Comparison of ENCODE assay signal across 8 cellular contexts in the genomic region with DNA sequence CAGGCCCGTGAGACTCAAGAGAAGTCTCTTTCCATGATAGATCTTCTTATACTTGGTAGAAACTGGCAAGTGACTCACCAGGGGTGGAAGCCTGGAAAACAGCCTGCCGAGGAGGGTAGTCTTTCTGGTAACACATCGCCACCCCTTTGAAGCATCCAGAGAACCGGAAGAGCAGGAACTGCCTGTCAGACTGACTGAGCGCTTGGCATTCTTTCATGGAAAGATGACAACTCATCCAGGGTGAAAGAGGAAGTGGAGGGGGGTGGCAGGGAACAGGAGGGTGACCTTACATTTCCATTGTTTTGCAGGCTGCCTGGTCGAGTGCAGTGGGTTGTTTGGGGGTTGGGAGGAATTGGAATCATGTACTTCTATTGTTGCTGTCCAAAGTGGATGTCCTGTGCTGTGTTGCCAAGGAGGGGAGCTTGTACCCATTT. TPM values are rescaled to one million over a fixed set of nuclear protein-coding genes. Genes with fewer than 3 reads are reported as not detected.
DNase-seq lines count a peak whose midpoint lies in the region; ATAC-seq and TF ChIP-seq lines count a peak whose summit lies in the region.

No MANE protein-coding gene starts in this region.

- H3K27ac ChIP-seq in SK-N-SH (ENCODE audit: low read depth in 2 of 2, low read length in 1 of 2) (peak overlapping the region in 1 of 2 experiments; percentile 63; a peak in 2 of 4 replicates), lung (ENCODE audit: low read depth in 1 of 2, low read length in 1 of 2) (peak overlapping the region; percentile 56 to 70)

- CTCF ChIA-PET in SK-N-SH (lab: Yijun Ruan, JAX): no interaction called here

- H3K4me1 Mint-ChIP-seq in chondrocyte (ENCODE audit: low read depth): peaks cover 11% of the 10 kb centered on the region

- no peaks in the 10 kb centered on the region for H3K9me3 ChIP-seq in SK-N-SH
- H3K9me3 ChIP-seq in lung (ENCODE audit: control insufficient read depth in 2 of 2, insufficient read depth in 1 of 2, low read length in 1 of 2): peaks cover 0 to 3% of the 10 kb centered on the region in 2 donors

- no peaks in the 10 kb centered on the region for H3K36me3 Mint-ChIP-seq in chondrocyte (ENCODE audit: low read depth)

- POLR2A ChIA-PET in SK-N-SH (lab: Yijun Ruan, JAX): no interaction called here

- H3K27me3 Mint-ChIP-seq in chondrocyte (ENCODE audit: low read depth): no peaks in the 10 kb centered on the region

- TF ChIP-seq EP300 in SK-N-SH (IDR thresholded peaks at IDR 0.05; ENCODE audit: borderline replicate concordance in 1 of 2, low read depth in 1 of 2, low read length in 1 of 2): 0 out of 4 replicates have a peak, but pooled peaks of 1 of the 2 experiments have one; percentile 41

- H3K27me3 ChIP-seq in SK-N-SH (ENCODE audit: insufficient read depth) (no peaks in the 10 kb centered on the region), lung (ENCODE audit: control insufficient read depth, insufficient read depth) (no peaks in the 10 kb centered on the region)

- no peaks in the 10 kb centered on the region for H3K36me3 ChIP-seq in SK-N-SH (replicated peaks in 1 of 2; ENCODE audit: control insufficient read depth in 1 of 2, insufficient read depth in 2 of 2, low read length in 1 of 2)
- peaks cover 0 to 2% of the 10 kb centered on the region in 2 donors for H3K36me3 ChIP-seq in lung (ENCODE audit: control insufficient read depth in 2 of 2, insufficient read depth in 2 of 2, low read length in 2 of 2)

- H3K27ac Mint-ChIP-seq in chondrocyte (ENCODE audit: unreplicated experiment): peak overlapping the region; percentile 34

- peaks cover 5% of the 10 kb centered on the region for H3F3A ChIP-seq in SK-N-SH (replicated peaks; ENCODE audit: insufficient read depth)

- H3K4me3 Mint-ChIP-seq in chondrocyte (ENCODE audit: unreplicated experiment): peak overlapping the region; percentile 24

- H3K9ac ChIP-seq in SK-N-SH: no peak overlapping the region

- no peaks in the 10 kb centered on the region for H3K9me3 Mint-ChIP-seq in chondrocyte (ENCODE audit: low read depth)

- peak overlapping the region; percentile 40; the same call in 1 of the 2 replicates for H3K4me2 ChIP-seq in SK-N-SH

- peak overlapping the region; percentile 70; the same call in 1 of the 2 replicates for H2AFZ ChIP-seq in SK-N-SH (ENCODE audit: low read depth)

- ATAC-seq in lung (ENCODE audit: insufficient read depth, low FRiP score) (peak; percentile 87), GM19023 (IDR thresholded peaks at IDR 0.05; ENCODE audit: unreplicated experiment) (no peak), GM18907 (IDR thresholded peaks at IDR 0.05; ENCODE audit: unreplicated experiment) (no peak)

- H3K4me1 ChIP-seq in SK-N-SH (ENCODE audit: control insufficient read depth in 1 of 2, insufficient read depth in 2 of 2, low read depth in 1 of 2, low read length in 1 of 2) (peaks cover 0 to 6% of the 10 kb centered on the region in 2 experiments; a peak in 1 of 4 replicates), lung (ENCODE audit: control insufficient read depth in 2 of 2, insufficient read depth in 2 of 2, low read length in 2 of 2) (peaks cover 15 to 20% of the 10 kb centered on the region in 2 donors)

- peak; percentile 5 for DNase-seq in GDM1 (lab: John Stamatoyannopoulos, UW)
- no peak for DNase-seq in SK-N-SH
- DNase-seq in chondrocyte (ENCODE audit: low spot score): no peak
- DNase-seq in lung (ENCODE audit: low spot score): peak; percentile 74
- no peak for DNase-seq in HuH-7 (ENCODE audit: low spot score)
- no peak for DNase-seq in NK-92 treated with Interleukin-12 subunit alpha and Interleukin-12 subunit beta, amount 100 ng/mL, for 24 hours (lab: John Stamatoyannopoulos, UW)

- TF ChIP-seq CTCF in SK-N-SH (IDR thresholded peaks at IDR 0.05) (no peak), chondrocyte (IDR thresholded peaks at IDR 0.05) (no peak), lung (IDR thresholded peaks at IDR 0.05; ENCODE audit: control extremely low read depth, extremely low read depth) (no peak)

- H3K9me2 ChIP-seq in SK-N-SH: no peaks in the 10 kb centered on the region

- H3K4me3 ChIP-seq in SK-N-SH (ENCODE audit: low read depth in 2 of 2, low read length in 1 of 2): no peak overlapping the region
- no peak overlapping the region for H3K4me3 ChIP-seq in lung

- no peak for TF ChIP-seq RAD21 in SK-N-SH (IDR thresholded peaks at IDR 0.05; ENCODE audit: low read length)

- no peaks in the 10 kb centered on the region; the same call in 1 of the 2 replicates for H3K79me2 ChIP-seq in SK-N-SH (ENCODE audit: insufficient read depth)

- no peaks in the 10 kb centered on the region for H4K20me1 ChIP-seq in SK-N-SH (ENCODE audit: insufficient read depth)

- WGBS in SK-N-SH (ENCODE audit: low lambda C conversion rate): 32% methylated on average over 6 of the region's 6 CpGs
- 11 to 12% methylated on average over 6 of the region's 6 CpGs for WGBS in lung, 2 donors

TF ChIP-seq in SK-N-SH, 30 proteins besides CTCF, POLR2A, EP300 and RAD21 (continues in another document):
- TF ChIP-seq EZH2phosphoT487 (IDR thresholded peaks at IDR 0.05; ENCODE audit: borderline replicate concordance, low read depth) (no peak), FOXJ3 (CRISPR knock-in tag; IDR thresholded peaks at IDR 0.05) (no peak), MEF2A (IDR thresholded peaks at IDR 0.05; ENCODE audit: borderline replicate concordance, low read depth) (no peak), NRF1 (IDR thresholded peaks at IDR 0.05; ENCODE audit: low read depth, low read length) (no peak), TCF12 (IDR thresholded peaks at IDR 0.05) (peak; percentile 61), RFX5 (IDR thresholded peaks at IDR 0.05; ENCODE audit: low read length) (no peak), NFIC (IDR thresholded peaks at IDR 0.05; ENCODE audit: borderline replicate concordance) (peak; percentile 57), YY1 (IDR thresholded peaks at IDR 0.05; ENCODE audit: low read depth) (no peak), SIN3A (IDR thresholded peaks at IDR 0.05; ENCODE audit: borderline replicate concordance, low read depth, low read length) (peak; percentile 71; the same call in 1 of the 2 replicates), MXI1 (IDR thresholded peaks at IDR 0.05; ENCODE audit: low read depth, low read length) (no peak)
- TF ChIP-seq, protein P1, sequence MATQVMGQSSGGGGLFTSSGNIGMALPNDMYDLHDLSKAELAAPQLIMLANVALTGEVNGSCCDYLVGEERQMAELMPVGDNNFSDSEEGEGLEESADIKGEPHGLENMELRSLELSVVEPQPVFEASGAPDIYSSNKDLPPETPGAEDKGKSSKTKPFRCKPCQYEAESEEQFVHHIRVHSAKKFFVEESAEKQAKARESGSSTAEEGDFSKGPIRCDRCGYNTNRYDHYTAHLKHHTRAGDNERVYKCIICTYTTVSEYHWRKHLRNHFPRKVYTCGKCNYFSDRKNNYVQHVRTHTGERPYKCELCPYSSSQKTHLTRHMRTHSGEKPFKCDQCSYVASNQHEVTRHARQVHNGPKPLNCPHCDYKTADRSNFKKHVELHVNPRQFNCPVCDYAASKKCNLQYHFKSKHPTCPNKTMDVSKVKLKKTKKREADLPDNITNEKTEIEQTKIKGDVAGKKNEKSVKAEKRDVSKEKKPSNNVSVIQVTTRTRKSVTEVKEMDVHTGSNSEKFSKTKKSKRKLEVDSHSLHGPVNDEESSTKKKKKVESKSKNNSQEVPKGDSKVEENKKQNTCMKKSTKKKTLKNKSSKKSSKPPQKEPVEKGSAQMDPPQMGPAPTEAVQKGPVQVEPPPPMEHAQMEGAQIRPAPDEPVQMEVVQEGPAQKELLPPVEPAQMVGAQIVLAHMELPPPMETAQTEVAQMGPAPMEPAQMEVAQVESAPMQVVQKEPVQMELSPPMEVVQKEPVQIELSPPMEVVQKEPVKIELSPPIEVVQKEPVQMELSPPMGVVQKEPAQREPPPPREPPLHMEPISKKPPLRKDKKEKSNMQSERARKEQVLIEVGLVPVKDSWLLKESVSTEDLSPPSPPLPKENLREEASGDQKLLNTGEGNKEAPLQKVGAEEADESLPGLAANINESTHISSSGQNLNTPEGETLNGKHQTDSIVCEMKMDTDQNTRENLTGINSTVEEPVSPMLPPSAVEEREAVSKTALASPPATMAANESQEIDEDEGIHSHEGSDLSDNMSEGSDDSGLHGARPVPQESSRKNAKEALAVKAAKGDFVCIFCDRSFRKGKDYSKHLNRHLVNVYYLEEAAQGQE (IDR thresholded peaks at IDR 0.05; ENCODE audit: low read depth, low read length): peak; percentile 61; the same call in 1 of the 2 replicates
- TF ChIP-seq, protein P2, sequence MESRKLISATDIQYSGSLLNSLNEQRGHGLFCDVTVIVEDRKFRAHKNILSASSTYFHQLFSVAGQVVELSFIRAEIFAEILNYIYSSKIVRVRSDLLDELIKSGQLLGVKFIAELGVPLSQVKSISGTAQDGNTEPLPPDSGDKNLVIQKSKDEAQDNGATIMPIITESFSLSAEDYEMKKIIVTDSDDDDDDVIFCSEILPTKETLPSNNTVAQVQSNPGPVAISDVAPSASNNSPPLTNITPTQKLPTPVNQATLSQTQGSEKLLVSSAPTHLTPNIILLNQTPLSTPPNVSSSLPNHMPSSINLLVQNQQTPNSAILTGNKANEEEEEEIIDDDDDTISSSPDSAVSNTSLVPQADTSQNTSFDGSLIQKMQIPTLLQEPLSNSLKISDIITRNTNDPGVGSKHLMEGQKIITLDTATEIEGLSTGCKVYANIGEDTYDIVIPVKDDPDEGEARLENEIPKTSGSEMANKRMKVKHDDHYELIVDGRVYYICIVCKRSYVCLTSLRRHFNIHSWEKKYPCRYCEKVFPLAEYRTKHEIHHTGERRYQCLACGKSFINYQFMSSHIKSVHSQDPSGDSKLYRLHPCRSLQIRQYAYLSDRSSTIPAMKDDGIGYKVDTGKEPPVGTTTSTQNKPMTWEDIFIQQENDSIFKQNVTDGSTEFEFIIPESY (IDR thresholded peaks at IDR 0.05; ENCODE audit: borderline replicate concordance, low read depth): no peak
- TF ChIP-seq, protein P3, sequence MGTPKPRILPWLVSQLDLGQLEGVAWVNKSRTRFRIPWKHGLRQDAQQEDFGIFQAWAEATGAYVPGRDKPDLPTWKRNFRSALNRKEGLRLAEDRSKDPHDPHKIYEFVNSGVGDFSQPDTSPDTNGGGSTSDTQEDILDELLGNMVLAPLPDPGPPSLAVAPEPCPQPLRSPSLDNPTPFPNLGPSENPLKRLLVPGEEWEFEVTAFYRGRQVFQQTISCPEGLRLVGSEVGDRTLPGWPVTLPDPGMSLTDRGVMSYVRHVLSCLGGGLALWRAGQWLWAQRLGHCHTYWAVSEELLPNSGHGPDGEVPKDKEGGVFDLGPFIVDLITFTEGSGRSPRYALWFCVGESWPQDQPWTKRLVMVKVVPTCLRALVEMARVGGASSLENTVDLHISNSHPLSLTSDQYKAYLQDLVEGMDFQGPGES (IDR thresholded peaks at IDR 0.05; ENCODE audit: low read depth, low read length): no peak

RNA-seq across cellular contexts. Expression of a gene that starts 34.5 kb away (rescaled TPM):
- 3.9 and 4.2 TPM in 2 replicates for polyA plus RNA-seq in SK-N-SH (2012; rRNA removed)
- polyA plus RNA-seq in SK-N-SH (2012; cell fraction: cytosol; rRNA removed): 3.2 and 3.6 TPM in 2 replicates
- 4.2 and 5.0 TPM in 2 replicates for polyA plus RNA-seq in SK-N-SH (2012; cell fraction: nucleus; rRNA removed)
- total RNA-seq in chondrocyte: 9.7 to 13.4 TPM (median 10.6 TPM) in 3 replicates
- 100 to 1,000 TPM in 1 of 2 donors, 10 to 100 TPM in 1; 67.9 to 126 TPM for total RNA-seq in lung
- polyA plus RNA-seq in lung: 10 to 100 TPM; 12.9 to 34.9 TPM

Comparison
In these comparisons a context has a peak if more than half of its experiments do, and no peak if none do; other contexts are left out.
1. DNase-seq: peak in GDM1 (single experiment) and lung (single experiment); none in SK-N-SH (single experiment), chondrocyte (single experiment), HuH-7 (single experiment) and NK-92 treated with Interleukin-12 subunit alpha and Interleukin-12 subunit beta, amount 100 ng/mL, for 24 hours (single experiment).